In the genomic region with DNA sequence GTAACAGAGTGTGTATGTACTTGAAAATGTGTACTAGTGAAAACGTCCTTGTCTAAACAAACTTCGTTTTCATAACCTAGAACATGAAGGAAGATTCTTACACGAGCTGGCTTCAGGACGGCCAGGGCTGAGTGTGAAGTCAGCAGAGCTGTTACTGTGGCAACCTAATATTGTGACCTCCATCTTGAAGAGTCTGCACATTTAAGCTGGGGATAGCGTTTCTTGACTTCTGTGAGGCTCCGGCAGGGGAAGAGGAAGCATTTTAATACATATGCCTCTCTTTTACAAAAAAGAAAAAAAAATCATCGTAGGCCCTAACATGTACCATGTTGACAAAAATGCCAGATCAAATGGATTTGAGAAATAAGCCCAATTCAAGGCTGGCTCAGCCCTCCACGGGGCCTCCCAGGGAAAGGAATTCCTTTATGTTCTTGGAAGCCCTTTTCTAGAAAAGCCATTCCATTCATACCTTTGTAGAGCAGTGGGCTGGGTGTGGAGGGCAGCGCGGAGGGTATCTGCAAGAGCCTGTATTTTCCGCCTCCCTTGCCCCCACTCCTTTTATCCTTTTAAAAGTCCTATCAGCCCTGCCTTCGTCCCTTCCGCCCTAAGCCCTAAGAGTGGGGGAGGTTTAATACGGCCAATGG, we compare ENCODE assay signal across 11 cellular contexts. TPM values are rescaled to one million over a fixed set of nuclear protein-coding genes. Genes with fewer than 3 reads are reported as not detected.
DNase-seq lines count a peak whose midpoint lies in the region; ATAC-seq and TF ChIP-seq lines count a peak whose summit lies in the region.
"Had no signal": no experiment of that assay in that cellular context is flagged by ENCODE, and none has a peak within 500 bp of the region (broad histone marks: within the 10 kb centered on the region; RNA-seq: fewer than 3 reads in every experiment).

No MANE protein-coding gene starts in this region.

- H3K4me3 ChIP-seq in HAP-1 (no peak overlapping the region), astrocyte of the spinal cord (ENCODE audit: low read depth, low read length) (no peak overlapping the region)
- H3K4me3 ChIP-seq: ascending aorta had no signal

- no peaks in the 10 kb centered on the region for H3K36me3 ChIP-seq in HAP-1 (replicated peaks)

- H3K9me3 ChIP-seq in HAP-1 = no peaks in the 10 kb centered on the region
- H3K9me3 ChIP-seq: ascending aorta had no signal

- ATAC-seq in GM21717 (IDR thresholded peaks at IDR 0.05; ENCODE audit: unreplicated experiment) = no peak

- no peaks in the 10 kb centered on the region for H3K27me3 ChIP-seq in HAP-1 (ENCODE audit: low read depth)
- H3K27me3 ChIP-seq: ascending aorta had no signal

- peaks cover 39% of the 10 kb centered on the region for H3K4me1 ChIP-seq in HAP-1

- TF ChIP-seq CTCF in astrocyte of the spinal cord (IDR thresholded peaks at IDR 0.05; ENCODE audit: low read depth, low read length) = no peak
- TF ChIP-seq CTCF in GM13976 (IDR thresholded peaks at IDR 0.05; ENCODE audit: borderline replicate concordance, control extremely low read depth, extremely low read depth, insufficient read depth, missing control alignments) = no peak

- DNase-seq in HAP-1 (ENCODE audit: low spot score in 2 of 2) (peak; percentile 78 to 82), astrocyte of the spinal cord (ENCODE audit: low read depth, low spot score) (peak; percentile 65), iPS DF 4.7 (ENCODE audit: extremely low read depth, low spot score) (peak; percentile 58), posterior vena cava (ENCODE audit: low spot score) (peak; percentile 48), NCI-H2081 treated with DMSO at 0.1 percent for 48 hours (lab: John Stamatoyannopoulos, UW) (no peak), GM13976 (ENCODE audit: low spot score) (no peak)
- DNase-seq: activated CD4-positive, CD25-positive, alpha-beta regulatory T cell; activated T-cell treated with anti-CD3 and anti-CD28 coated beads, Interleukin-2, amount 50 U/mL, for 1 hour; NCI-H69 had no signal

- in situ Hi-C loops in HAP-1 (cut with MboI; ENCODE audit: low sequenced_read_pairs) (no loop called here), astrocyte of the spinal cord (cut with HindIII; ENCODE audit: low sequenced_read_pairs) (no loop called here), GM13976 (cut with MboI; ENCODE audit: low sequenced_read_pairs, unreplicated experiment) (no loop called here)

- intact Hi-C loops in posterior vena cava (cut with DNase I) = loop anchor here in 1 of 2 donors (10.0 kb wide), 1 partner anchor 175 kb away; no protein-coding TSS in a partner anchor

RNA-seq across cellular contexts. Expression of gene SIM2, which starts 51.1 kb away (rescaled TPM):
- total RNA-seq in posterior vena cava = not detected
- total RNA-seq: ascending aorta had no signal

Comparison
In these comparisons a context has a peak if more than half of its experiments do, and no peak if none do; other contexts are left out.
1. DNase-seq: peak in HAP-1 (2 of 2), astrocyte of the spinal cord (single experiment), iPS DF 4.7 (single experiment) and posterior vena cava (single experiment); none in NCI-H2081 treated with DMSO at 0.1 percent for 48 hours (single experiment) and GM13976 (single experiment).